24 cellular contexts compared by ENCODE assay signal in the genomic region with DNA sequence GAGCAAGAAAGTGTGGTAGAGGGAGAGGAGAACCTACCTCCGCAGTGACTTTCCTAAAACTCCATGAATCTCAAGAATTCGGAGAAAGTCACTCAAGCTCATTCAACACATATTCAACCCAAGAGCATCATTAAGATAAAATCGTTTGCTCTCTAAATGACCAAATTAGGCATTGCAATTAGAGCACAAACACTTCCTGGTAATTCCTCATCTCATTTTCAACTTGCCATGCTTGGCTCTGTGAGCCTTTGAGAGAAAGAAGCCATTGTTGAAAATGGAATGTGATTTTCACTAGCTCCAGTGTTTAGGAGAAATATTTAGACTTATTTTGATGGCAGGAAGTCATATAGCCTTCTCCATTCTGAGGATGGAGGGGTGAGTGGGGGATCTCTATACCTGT.
"Had no signal": no experiment of that assay in that cellular context is flagged by ENCODE, and none has a peak within 500 bp of the region (broad histone marks: within the 10 kb centered on the region; RNA-seq: fewer than 3 reads in every experiment).

No MANE protein-coding gene starts in this region.

- H3K9me3 Mint-ChIP-seq: activated naive CD4-positive, alpha-beta T cell treated with anti-CD3 and anti-CD28 coated beads, Interleukin-2, amount 50 U/mL, for 24 hours; activated T-helper 1 cell treated with anti-CD3 and anti-CD28 coated beads, Interleukin-12 subunit alpha, Interleukin-12 subunit beta, Interleukin-2, Interleukin-4 antibody, amounts not matched to agents 30 ng/mL and 10 ng/mL and 1 ng/mL, durations not matched to agents 14 hours and 24 hours and 36 hours; natural killer cell treated with Interleukin-12 subunit alpha and Interleukin-12 subunit beta and Interleukin-15 and Interleukin-18, amount 100 ng/mL, for 72 hours; T-cell; T-helper 2 cell treated with Interferon-gamma antibody and Interleukin-4, amounts not matched to agents 5 μg/mL and 100 μg/mL, for 36 hours; type B pancreatic cell had no signal

- DNase-seq: activated CD4-positive, alpha-beta T cell treated with anti-CD3 and anti-CD28 coated beads, Interleukin-2, amount 10 ng/mL, durations not matched to agents 7 days and 5 days; activated CD4-positive, CD25-positive, alpha-beta regulatory T cell treated with anti-CD3 and anti-CD28 coated beads, Interleukin-2, amount 50 U/mL, for 72 hours; activated CD8-positive, alpha-beta T cell treated with anti-CD3 and anti-CD28 coated beads, Interleukin-2, amount 10 ng/mL, durations not matched to agents 7 days and 5 days; activated gamma-delta T cell treated with Interleukin-2 at 50 U/mL for 16 hours; aorta; colonic mucosa; left lung; nucleus accumbens; sigmoid colon; stimulated activated CD4-positive, alpha-beta T cell treated with anti-CD3 and anti-CD28 coated beads, Interleukin-2, amount 100 ng/mL, for 48 hours; stimulated activated CD8-positive, alpha-beta memory T cell treated with anti-CD3 and anti-CD28 coated beads, Interleukin-4, amount 100 ng/mL, for 48 hours; stimulated activated naive B cell treated with anti-CD40 and anti-IgM and Interleukin-4, amounts not matched to agents 10 μg/mL and 1 μg/mL and 100 μg/mL, for 72 hours; T-cell had no signal

- H3K4me3 ChIP-seq: colonic mucosa, left lung, lung, sigmoid colon, smooth muscle cell, thoracic aorta, vagina had no signal

- ATAC-seq: activated CD8-positive, alpha-beta T cell treated with anti-CD3 and anti-CD28 coated beads, Interleukin-2, amount 10 ng/mL, durations not matched to agents 7 days and 5 days; left lung; natural killer cell treated with Interleukin-12 subunit alpha and Interleukin-12 subunit beta and Interleukin-15 and Interleukin-18, amount 100 ng/mL, for 72 hours; stimulated activated naive B cell treated with anti-CD40 and anti-IgM and Interleukin-4, amounts not matched to agents 10 μg/mL and 1 μg/mL and 100 μg/mL, for 72 hours; T-cell had no signal

- H3K4me1 Mint-ChIP-seq: activated CD4-positive, alpha-beta T cell treated with anti-CD3 and anti-CD28 coated beads, Interleukin-2, amount 10 ng/mL, durations not matched to agents 7 days and 5 days; activated naive CD4-positive, alpha-beta T cell treated with anti-CD3 and anti-CD28 coated beads, Interleukin-2, amount 50 U/mL, for 24 hours; stimulated activated naive B cell treated with anti-CD40 and anti-IgM and Interleukin-4, amounts not matched to agents 10 μg/mL and 1 μg/mL and 100 μg/mL, for 72 hours; T-cell had no signal

- H3K27ac Mint-ChIP-seq: activated CD4-positive, alpha-beta T cell treated with anti-CD3 and anti-CD28 coated beads, Interleukin-2, amount 10 ng/mL, durations not matched to agents 7 days and 5 days; activated CD8-positive, alpha-beta T cell treated with anti-CD3 and anti-CD28 coated beads, Interleukin-2, amount 10 ng/mL, durations not matched to agents 7 days and 5 days; activated naive CD4-positive, alpha-beta T cell treated with anti-CD3 and anti-CD28 coated beads, Interleukin-2, amount 50 U/mL, for 24 hours; activated T-helper 1 cell treated with anti-CD3 and anti-CD28 coated beads, Interleukin-12 subunit alpha, Interleukin-12 subunit beta, Interleukin-2, Interleukin-4 antibody, amounts not matched to agents 30 ng/mL and 10 ng/mL and 1 ng/mL, durations not matched to agents 14 hours and 24 hours and 36 hours; natural killer cell treated with Interleukin-12 subunit alpha and Interleukin-12 subunit beta and Interleukin-15 and Interleukin-18, amount 100 ng/mL, for 72 hours; stimulated activated naive B cell treated with anti-CD40 and anti-IgM and Interleukin-4, amounts not matched to agents 10 μg/mL and 1 μg/mL and 100 μg/mL, for 72 hours; T-cell; T-helper 2 cell treated with Interferon-gamma antibody and Interleukin-4, amounts not matched to agents 5 μg/mL and 100 μg/mL, for 36 hours; type B pancreatic cell had no signal

- H3K36me3 ChIP-seq: colonic mucosa, left lung, sigmoid colon, thoracic aorta, vagina had no signal

- H3K36me3 Mint-ChIP-seq: activated naive CD4-positive, alpha-beta T cell treated with anti-CD3 and anti-CD28 coated beads, Interleukin-2, amount 50 U/mL, for 24 hours; natural killer cell treated with Interleukin-12 subunit alpha and Interleukin-12 subunit beta and Interleukin-15 and Interleukin-18, amount 100 ng/mL, for 72 hours; stimulated activated naive B cell treated with anti-CD40 and anti-IgM and Interleukin-4, amounts not matched to agents 10 μg/mL and 1 μg/mL and 100 μg/mL, for 72 hours; T-cell had no signal

- H3K9me3 ChIP-seq: colonic mucosa, left lung, sigmoid colon, thoracic aorta, vagina had no signal

- H3K4me1 ChIP-seq: colonic mucosa, left lung, parathyroid adenoma, sigmoid colon had no signal

- H3K4me3 Mint-ChIP-seq: activated CD4-positive, alpha-beta T cell treated with anti-CD3 and anti-CD28 coated beads, Interleukin-2, amount 10 ng/mL, durations not matched to agents 7 days and 5 days; activated CD8-positive, alpha-beta T cell treated with anti-CD3 and anti-CD28 coated beads, Interleukin-2, amount 10 ng/mL, durations not matched to agents 7 days and 5 days; activated naive CD4-positive, alpha-beta T cell treated with anti-CD3 and anti-CD28 coated beads, Interleukin-2, amount 50 U/mL, for 24 hours; activated T-helper 1 cell treated with anti-CD3 and anti-CD28 coated beads, Interleukin-12 subunit alpha, Interleukin-12 subunit beta, Interleukin-2, Interleukin-4 antibody, amounts not matched to agents 30 ng/mL and 10 ng/mL and 1 ng/mL, durations not matched to agents 14 hours and 24 hours and 36 hours; natural killer cell treated with Interleukin-12 subunit alpha and Interleukin-12 subunit beta and Interleukin-15 and Interleukin-18, amount 100 ng/mL, for 72 hours; stimulated activated naive B cell treated with anti-CD40 and anti-IgM and Interleukin-4, amounts not matched to agents 10 μg/mL and 1 μg/mL and 100 μg/mL, for 72 hours; T-cell; T-helper 2 cell treated with Interferon-gamma antibody and Interleukin-4, amounts not matched to agents 5 μg/mL and 100 μg/mL, for 36 hours; type B pancreatic cell had no signal

- H3K27me3 ChIP-seq: colonic mucosa, left lung, sigmoid colon, vagina had no signal

- H3K27ac ChIP-seq: colonic mucosa, left lung, parathyroid adenoma, sigmoid colon, thoracic aorta, vagina, VCaP had no signal

- H3K27me3 Mint-ChIP-seq: activated CD4-positive, alpha-beta T cell treated with anti-CD3 and anti-CD28 coated beads, Interleukin-2, amount 10 ng/mL, durations not matched to agents 7 days and 5 days; stimulated activated naive B cell treated with anti-CD40 and anti-IgM and Interleukin-4, amounts not matched to agents 10 μg/mL and 1 μg/mL and 100 μg/mL, for 72 hours; type B pancreatic cell had no signal
